In genomic region chr11:134450186-134450585, GRCh38 we compare ENCODE assay signal across 1 cellular context.
TF ChIP-seq lines count a peak whose summit lies in the region.

No MANE protein-coding gene starts in this region.

TF ChIP-seq in H1, 55 proteins besides CTCF, POLR2A, EP300 and RAD21:
- TF ChIP-seq NRF1 (IDR thresholded peaks at IDR 0.05; ENCODE audit: low read depth, low read length) (no peak), RFX5 (IDR thresholded peaks at IDR 0.05; ENCODE audit: borderline replicate concordance, low read depth, low read length) (no peak), NANOG (IDR thresholded peaks at IDR 0.05; ENCODE audit: insufficient read depth, low read depth, low read length, poor library complexity, severe bottlenecking) (no peak)
